Comparison of ENCODE assay signal across 18 cellular contexts in the genomic region with DNA sequence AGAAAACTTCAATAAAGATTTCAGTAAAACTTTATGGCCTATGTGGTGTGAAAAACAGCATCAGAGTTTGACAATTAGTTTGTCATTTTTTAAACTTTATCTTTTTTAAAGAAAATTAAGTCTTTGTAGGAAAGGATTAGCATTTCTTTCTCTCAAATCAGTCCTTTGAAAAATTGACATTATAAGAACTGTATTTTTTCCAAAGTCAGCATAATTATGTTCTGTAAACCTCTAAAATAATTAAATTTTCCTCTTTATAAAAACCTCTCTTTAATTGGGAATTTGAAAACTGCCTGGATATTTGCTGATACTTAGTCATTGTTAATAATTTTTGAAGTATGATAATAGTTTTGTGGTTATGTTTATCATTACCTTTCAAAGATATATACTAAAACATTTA.
"Had no signal": no experiment of that assay in that cellular context is flagged by ENCODE, and none has a peak within 500 bp of the region (broad histone marks: within the 10 kb centered on the region; RNA-seq: fewer than 3 reads in every experiment).

No MANE protein-coding gene starts in this region.

- ATAC-seq: foreskin keratinocyte, SK-N-SH treated with all-trans-retinoic acid at 6 μM for 48 hours, T-helper 17 cell, WTC11 had no signal

- H3K27me3 ChIP-seq: esophagus muscularis mucosa, foreskin keratinocyte, upper lobe of left lung had no signal

- H3K27ac ChIP-seq: foreskin keratinocyte had no signal

- H3K4me1 ChIP-seq: upper lobe of left lung had no signal

- H3K27me3 Mint-ChIP-seq: activated CD4-positive, alpha-beta T cell treated with anti-CD3 and anti-CD28 coated beads, Interleukin-2, amount 10 ng/mL, durations not matched to agents 24 days and 14 days; activated naive CD4-positive, alpha-beta T cell treated with anti-CD3 and anti-CD28 coated beads, Interleukin-2, amount 50 U/mL, for 24 hours; naive B cell; stimulated activated naive B cell treated with anti-CD40 and anti-IgM and Interleukin-4, amounts not matched to agents 10 μg/mL and 1 μg/mL and 100 μg/mL, for 72 hours; T-helper 17 cell had no signal

- H3K9me3 ChIP-seq: esophagus muscularis mucosa, upper lobe of left lung had no signal

- H3K27ac Mint-ChIP-seq: activated CD4-positive, alpha-beta T cell treated with anti-CD3 and anti-CD28 coated beads, Interleukin-2, amount 10 ng/mL, durations not matched to agents 24 days and 14 days; activated naive CD4-positive, alpha-beta T cell treated with anti-CD3 and anti-CD28 coated beads, Interleukin-2, amount 50 U/mL, for 24 hours; activated T-helper 2 cell treated with anti-CD3 and anti-CD28 coated beads, Interferon-gamma antibody, Interleukin-2, Interleukin-4, amounts not matched to agents 10 μg/mL and 5 μg/mL and 100 μg/mL, durations not matched to agents 14 hours and 24 hours and 36 hours; brain; naive B cell; stimulated activated naive B cell treated with anti-CD40 and anti-IgM and Interleukin-4, amounts not matched to agents 10 μg/mL and 1 μg/mL and 100 μg/mL, for 72 hours; T-helper 17 cell; WTC11 had no signal

- H3K4me3 Mint-ChIP-seq: activated CD4-positive, alpha-beta T cell treated with anti-CD3 and anti-CD28 coated beads, Interleukin-2, amount 10 ng/mL, durations not matched to agents 24 days and 14 days; activated naive CD4-positive, alpha-beta T cell treated with anti-CD3 and anti-CD28 coated beads, Interleukin-2, amount 50 U/mL, for 24 hours; brain; naive B cell; stimulated activated naive B cell treated with anti-CD40 and anti-IgM and Interleukin-4, amounts not matched to agents 10 μg/mL and 1 μg/mL and 100 μg/mL, for 72 hours; T-helper 17 cell; WTC11 had no signal

- H3K4me1 Mint-ChIP-seq: WTC11 had no signal

- H3K9me3 Mint-ChIP-seq: activated naive CD4-positive, alpha-beta T cell treated with anti-CD3 and anti-CD28 coated beads, Interleukin-2, amount 50 U/mL, for 24 hours had no signal

- DNase-seq: activated CD4-positive, alpha-beta T cell treated with anti-CD3 and anti-CD28 coated beads, Interleukin-2, amount 10 ng/mL, durations not matched to agents 24 days and 14 days; activated CD8-positive, alpha-beta memory T cell treated with anti-CD3 and anti-CD28 coated beads for 24 hours; amygdala; cerebellar nuclear complex; foreskin keratinocyte; kidney glomerular epithelial cell; naive B cell; posterior cingulate gyrus; stimulated activated CD4-positive, alpha-beta T cell treated with anti-CD3 and anti-CD28 coated beads, Interleukin-1b, Interleukin-23, amount 100 ng/mL, for 48 hours; stimulated activated naive B cell treated with anti-CD40 and anti-IgM and Interleukin-4, amounts not matched to agents 10 μg/mL and 1 μg/mL and 100 μg/mL, for 72 hours; T-helper 17 cell; upper lobe of left lung had no signal

- H3K36me3 ChIP-seq: esophagus muscularis mucosa, upper lobe of left lung had no signal
